8 cellular contexts compared by ENCODE assay signal in genomic region chrX:13688772-13689518, GRCh38. TPM values are rescaled to one million over a fixed set of nuclear protein-coding genes. Genes with fewer than 3 reads are reported as not detected.
DNase-seq lines count a peak whose midpoint lies in the region; ATAC-seq and TF ChIP-seq lines count a peak whose summit lies in the region.

Gene RAB9A (plus strand): TSS chrX:13689128. CDS start chrX:13708747, 19,619 bp downstream.

- DNase-seq in NCI-H1105 (lab: John Stamatoyannopoulos, UW) (peak; percentile 70), T-helper 1 cell (peak; percentile 70 to 80 (median 77)), adrenal gland (peak; percentile 83 to 92 (median 89)), heart right ventricle (peak; percentile 85 to 89), prostate gland (ENCODE audit: low spot score) (peak; percentile 77), ureter (ENCODE audit: low spot score) (peak; percentile 89)

- intact Hi-C loops in adrenal gland (cut with DNase I) = no loop called here
- intact Hi-C loops in heart right ventricle (cut with DNase I) = loop anchor here in 3 of 10 donors (1.0 to 5.0 kb wide), 3 partner anchors 43 to 46 kb away; partner anchors contain the start of genes OFD1 (in 3 of the 3) and TRAPPC2 (in 3 of the 3)
- intact Hi-C loops in prostate gland (cut with DNase I) = loop anchor here (2.0 kb wide), 1 partner anchor 46 kb away; the partner anchor contains the start of genes OFD1 and TRAPPC2

- H3K4me3 ChIP-seq in GM08714 (ENCODE audit: low read length) (peak within 1 kb of the TSS; percentile 98), adrenal gland (peak within 1 kb of the TSS; percentile 24 to 84 (median 56)), heart right ventricle (peak within 1 kb of the TSS; percentile 58 to 83 (median 72)), prostate gland (peak within 1 kb of the TSS; percentile 56 to 66)

- WGBS in adrenal gland, 4 donors = 0 to 10% (median 1%) methylated on average over 10 to 67 of the region's 67 CpGs
- 0 to 1% methylated on average over 45 to 65 of the region's 67 CpGs for WGBS in heart right ventricle, 2 donors
- WGBS in prostate gland = 0% methylated on average over 11 of the region's 67 CpGs

- ATAC-seq in HG02571 (IDR thresholded peaks at IDR 0.05; ENCODE audit: unreplicated experiment) = peak; percentile 77
- ATAC-seq in heart right ventricle = peak; percentile 98 to 99 (median 99)

- H3K9me3 ChIP-seq in adrenal gland (replicated peaks in 1 of 3) (no peaks in the 10 kb centered on the region), heart right ventricle (no peaks in the 10 kb centered on the region), prostate gland (no peaks in the 10 kb centered on the region)

- H3K27ac ChIP-seq in adrenal gland (peak within 1 kb of the TSS; percentile 79 to 97 (median 95)), heart right ventricle (peak within 1 kb of the TSS; percentile 89 to 97 (median 94)), prostate gland (peak within 1 kb of the TSS; percentile 90 to 94)

- H3K36me3 ChIP-seq in adrenal gland (replicated peaks in 1 of 2) (no peaks in the 10 kb centered on the region), heart right ventricle (no peaks in the 10 kb centered on the region), prostate gland (no peaks in the 10 kb centered on the region)

- H3K4me1 ChIP-seq in adrenal gland (replicated peaks in 1 of 2) = peaks cover 12 to 37% of the 10 kb centered on the region in 2 donors
- H3K4me1 ChIP-seq in heart right ventricle = peaks cover 0 to 45% (median 23%) of the 10 kb centered on the region in 9 donors
- H3K4me1 ChIP-seq in prostate gland (replicated peaks) = no peaks in the 10 kb centered on the region

- TF ChIP-seq POLR2A in adrenal gland (IDR thresholded peaks at IDR 0.05) (peak; percentile 75 to 90), prostate gland (IDR thresholded peaks at IDR 0.05) (peak; percentile 87)

- TF ChIP-seq CTCF in adrenal gland (IDR thresholded peaks at IDR 0.05) (no peak), heart right ventricle (IDR thresholded peaks at IDR 0.05) (no peak), prostate gland (IDR thresholded peaks at IDR 0.05) (no peak)

- H3K27me3 ChIP-seq in adrenal gland (no peaks in the 10 kb centered on the region), heart right ventricle (peaks cover 0 to 52% (median 0%) of the 10 kb centered on the region in 7 donors), prostate gland (replicated peaks; ENCODE audit: insufficient read depth) (no peaks in the 10 kb centered on the region)

RNA-seq across cellular contexts. Expression of gene RAB9A, which starts in this region (rescaled TPM):
- 100 to 1,000 TPM in 1 of 8 donors, 10 to 100 TPM in 7; 49.1 to 153 (median 66.9) TPM for total RNA-seq in adrenal gland
- 10 to 100 TPM; 23.8 to 75.1 (median 28.2) TPM for polyA plus RNA-seq in adrenal gland
- total RNA-seq in heart right ventricle = 10 to 100 TPM; 16.9 to 28.9 (median 20.9) TPM
- polyA plus RNA-seq in heart right ventricle = 10 to 100 TPM in 1 of 2 donors, 1 to 10 TPM in 1; 5.1 to 19.6 TPM
- 10 to 100 TPM; 27.3 to 37.7 TPM for total RNA-seq in prostate gland
- 25.1 TPM for total RNA-seq in ureter

Comparison
In these comparisons a context has a peak if more than half of its experiments do, and no peak if none do; other contexts are left out.
1. Peak in every context shown above with its lines: DNase-seq, ATAC-seq, H3K4me3 ChIP-seq and H3K27ac ChIP-seq.